1 cellular context compared by ENCODE assay signal in genomic region chr9:97387936-97388684, GRCh38.
TF ChIP-seq lines count a peak whose summit lies in the region.

No MANE protein-coding gene starts in this region.

TF ChIP-seq in HepG2, 621 proteins besides CTCF, POLR2A, EP300 and RAD21 (continued from another document and continues in another):
- TF ChIP-seq, protein P1, sequence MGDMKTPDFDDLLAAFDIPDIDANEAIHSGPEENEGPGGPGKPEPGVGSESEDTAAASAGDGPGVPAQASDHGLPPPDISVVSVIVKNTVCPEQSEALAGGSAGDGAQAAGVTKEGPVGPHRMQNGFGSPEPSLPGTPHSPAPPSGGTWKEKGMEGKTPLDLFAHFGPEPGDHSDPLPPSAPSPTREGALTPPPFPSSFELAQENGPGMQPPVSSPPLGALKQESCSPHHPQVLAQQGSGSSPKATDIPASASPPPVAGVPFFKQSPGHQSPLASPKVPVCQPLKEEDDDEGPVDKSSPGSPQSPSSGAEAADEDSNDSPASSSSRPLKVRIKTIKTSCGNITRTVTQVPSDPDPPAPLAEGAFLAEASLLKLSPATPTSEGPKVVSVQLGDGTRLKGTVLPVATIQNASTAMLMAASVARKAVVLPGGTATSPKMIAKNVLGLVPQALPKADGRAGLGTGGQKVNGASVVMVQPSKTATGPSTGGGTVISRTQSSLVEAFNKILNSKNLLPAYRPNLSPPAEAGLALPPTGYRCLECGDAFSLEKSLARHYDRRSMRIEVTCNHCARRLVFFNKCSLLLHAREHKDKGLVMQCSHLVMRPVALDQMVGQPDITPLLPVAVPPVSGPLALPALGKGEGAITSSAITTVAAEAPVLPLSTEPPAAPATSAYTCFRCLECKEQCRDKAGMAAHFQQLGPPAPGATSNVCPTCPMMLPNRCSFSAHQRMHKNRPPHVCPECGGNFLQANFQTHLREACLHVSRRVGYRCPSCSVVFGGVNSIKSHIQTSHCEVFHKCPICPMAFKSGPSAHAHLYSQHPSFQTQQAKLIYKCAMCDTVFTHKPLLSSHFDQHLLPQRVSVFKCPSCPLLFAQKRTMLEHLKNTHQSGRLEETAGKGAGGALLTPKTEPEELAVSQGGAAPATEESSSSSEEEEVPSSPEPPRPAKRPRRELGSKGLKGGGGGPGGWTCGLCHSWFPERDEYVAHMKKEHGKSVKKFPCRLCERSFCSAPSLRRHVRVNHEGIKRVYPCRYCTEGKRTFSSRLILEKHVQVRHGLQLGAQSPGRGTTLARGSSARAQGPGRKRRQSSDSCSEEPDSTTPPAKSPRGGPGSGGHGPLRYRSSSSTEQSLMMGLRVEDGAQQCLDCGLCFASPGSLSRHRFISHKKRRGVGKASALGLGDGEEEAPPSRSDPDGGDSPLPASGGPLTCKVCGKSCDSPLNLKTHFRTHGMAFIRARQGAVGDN (CRISPR knock-in tag; IDR thresholded peaks at IDR 0.05): peak; percentile 23; the same call in 1 of the 2 replicates
- TF ChIP-seq RFX5 (IDR thresholded peaks at IDR 0.05; ENCODE audit: low read depth, low read length) (no peak), PCBP1 (IDR thresholded peaks at IDR 0.05; ENCODE audit: borderline replicate concordance, low read depth, low read length) (0 out of 2 replicates have a peak, but pooled peaks have one; percentile 11), SATB2 (CRISPR knock-in tag; IDR thresholded peaks at IDR 0.05) (no peak), HNF4A (CRISPR knock-in tag; IDR thresholded peaks at IDR 0.05) (peak; percentile 42), FOXK2 (IDR thresholded peaks at IDR 0.05) (no peak), ZNF224 (CRISPR knock-in tag; IDR thresholded peaks at IDR 0.05) (no peak), KAT7 (CRISPR knock-in tag; IDR thresholded peaks at IDR 0.05; ENCODE audit: borderline replicate concordance) (no peak), ETV6 (CRISPR knock-in tag; conservative IDR thresholded peaks at IDR 0.05) (no peak), ZNF766 (CRISPR knock-in tag; IDR thresholded peaks at IDR 0.05; ENCODE audit: borderline replicate concordance) (no peak), NR2F6 (IDR thresholded peaks at IDR 0.05) (peak; percentile 18; the same call in 1 of the 2 replicates), NR2F6 (CRISPR knock-in tag; IDR thresholded peaks at IDR 0.05) (no peak), ELF3 (CRISPR knock-in tag; IDR thresholded peaks at IDR 0.05) (no peak), ZNF7 (CRISPR knock-in tag; IDR thresholded peaks at IDR 0.05) (no peak), EEA1 (CRISPR knock-in tag; IDR thresholded peaks at IDR 0.05; ENCODE audit: borderline replicate concordance) (no peak), POGZ (CRISPR knock-in tag; IDR thresholded peaks at IDR 0.05) (no peak), ATF7-NPFF (CRISPR knock-in tag; IDR thresholded peaks at IDR 0.05; ENCODE audit: low read depth) (no peak), ZNF639 (CRISPR knock-in tag; conservative IDR thresholded peaks at IDR 0.05) (no peak), CBFB (CRISPR knock-in tag; IDR thresholded peaks at IDR 0.05) (no peak), REPIN1 (CRISPR knock-in tag; IDR thresholded peaks at IDR 0.05; ENCODE audit: borderline replicate concordance, low read depth) (0 out of 2 replicates have a peak, but pooled peaks have one; percentile 15), ZNF788 (CRISPR knock-in tag; IDR thresholded peaks at IDR 0.05; ENCODE audit: borderline replicate concordance) (no peak), SP4 (CRISPR knock-in tag; IDR thresholded peaks at IDR 0.05) (no peak), MLLT10 (CRISPR knock-in tag; IDR thresholded peaks at IDR 0.05) (no peak), SOX6 (IDR thresholded peaks at IDR 0.05) (no peak), SOX6 (CRISPR knock-in tag; IDR thresholded peaks at IDR 0.05) (no peak), ZNF263 (CRISPR knock-in tag; IDR thresholded peaks at IDR 0.05) (peak; percentile 89), LCORL (IDR thresholded peaks at IDR 0.05) (no peak), LCORL (CRISPR knock-in tag; IDR thresholded peaks at IDR 0.05) (no peak), GATAD2A (CRISPR knock-in tag; IDR thresholded peaks at IDR 0.05) (peak; percentile 19; the same call in 1 of the 2 replicates), DNMT1 (CRISPR knock-in tag; IDR thresholded peaks at IDR 0.05) (0 out of 2 replicates have a peak, but pooled peaks have one; percentile 30), SKI (IDR thresholded peaks at IDR 0.05; ENCODE audit: partially characterized antibody) (no peak), RARA (CRISPR knock-in tag; IDR thresholded peaks at IDR 0.05) (0 out of 2 replicates have a peak, but pooled peaks have one; percentile 33), MLXIP (CRISPR knock-in tag; IDR thresholded peaks at IDR 0.05; ENCODE audit: borderline replicate concordance) (no peak), ZNF556 (CRISPR knock-in tag; IDR thresholded peaks at IDR 0.05; ENCODE audit: borderline replicate concordance) (no peak), HES4 (CRISPR knock-in tag; IDR thresholded peaks at IDR 0.05; ENCODE audit: borderline replicate concordance) (no peak), CEBPG (CRISPR knock-in tag; IDR thresholded peaks at IDR 0.05) (no peak), ZNF251 (CRISPR knock-in tag; IDR thresholded peaks at IDR 0.05) (no peak), ZNF574 (CRISPR knock-in tag; IDR thresholded peaks at IDR 0.05) (no peak; the same call in 1 of the 2 replicates), SOX13 (IDR thresholded peaks at IDR 0.05) (no peak), SOX13 (CRISPR knock-in tag; conservative IDR thresholded peaks at IDR 0.05 in 1 of 2, IDR thresholded peaks at IDR 0.05 in 1 of 2) (0 out of 4 replicates have a peak, but pooled peaks of 1 of the 2 experiments have one; percentile 25), ZNF629 (CRISPR knock-in tag; conservative IDR thresholded peaks at IDR 0.05) (peak; percentile 61; the same call in 1 of the 2 replicates), ZNF761 (CRISPR knock-in tag; conservative IDR thresholded peaks at IDR 0.05) (no peak), NCOR1 (IDR thresholded peaks at IDR 0.05; ENCODE audit: borderline replicate concordance, low read length) (no peak), TBX3 (IDR thresholded peaks at IDR 0.05; ENCODE audit: borderline replicate concordance) (no peak), TBP (CRISPR knock-in tag; IDR thresholded peaks at IDR 0.05) (no peak), MIXL1 (CRISPR knock-in tag; IDR thresholded peaks at IDR 0.05) (no peak), KLF13 (CRISPR knock-in tag; IDR thresholded peaks at IDR 0.05) (no peak), ZNF10 (CRISPR knock-in tag; IDR thresholded peaks at IDR 0.05; ENCODE audit: borderline replicate concordance, low read depth) (no peak), ZNF841 (CRISPR knock-in tag; IDR thresholded peaks at IDR 0.05; ENCODE audit: borderline replicate concordance) (no peak), KDM4B (CRISPR knock-in tag; IDR thresholded peaks at IDR 0.05) (no peak), RFXANK (CRISPR knock-in tag; IDR thresholded peaks at IDR 0.05) (no peak), ZNF138 (CRISPR knock-in tag; IDR thresholded peaks at IDR 0.05; ENCODE audit: low read depth) (no peak)
- TF ChIP-seq, protein P2, sequence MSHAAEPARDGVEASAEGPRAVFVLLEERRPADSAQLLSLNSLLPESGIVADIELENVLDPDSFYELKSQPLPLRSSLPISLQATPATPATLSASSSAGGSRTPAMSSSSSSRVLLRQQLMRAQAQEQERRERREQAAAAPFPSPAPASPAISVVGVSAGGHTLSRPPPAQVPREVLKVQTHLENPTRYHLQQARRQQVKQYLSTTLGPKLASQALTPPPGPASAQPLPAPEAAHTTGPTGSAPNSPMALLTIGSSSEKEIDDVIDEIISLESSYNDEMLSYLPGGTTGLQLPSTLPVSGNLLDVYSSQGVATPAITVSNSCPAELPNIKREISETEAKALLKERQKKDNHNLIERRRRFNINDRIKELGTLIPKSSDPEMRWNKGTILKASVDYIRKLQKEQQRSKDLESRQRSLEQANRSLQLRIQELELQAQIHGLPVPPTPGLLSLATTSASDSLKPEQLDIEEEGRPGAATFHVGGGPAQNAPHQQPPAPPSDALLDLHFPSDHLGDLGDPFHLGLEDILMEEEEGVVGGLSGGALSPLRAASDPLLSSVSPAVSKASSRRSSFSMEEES (CRISPR knock-in tag; IDR thresholded peaks at IDR 0.05): no peak
- TF ChIP-seq, protein P3, sequence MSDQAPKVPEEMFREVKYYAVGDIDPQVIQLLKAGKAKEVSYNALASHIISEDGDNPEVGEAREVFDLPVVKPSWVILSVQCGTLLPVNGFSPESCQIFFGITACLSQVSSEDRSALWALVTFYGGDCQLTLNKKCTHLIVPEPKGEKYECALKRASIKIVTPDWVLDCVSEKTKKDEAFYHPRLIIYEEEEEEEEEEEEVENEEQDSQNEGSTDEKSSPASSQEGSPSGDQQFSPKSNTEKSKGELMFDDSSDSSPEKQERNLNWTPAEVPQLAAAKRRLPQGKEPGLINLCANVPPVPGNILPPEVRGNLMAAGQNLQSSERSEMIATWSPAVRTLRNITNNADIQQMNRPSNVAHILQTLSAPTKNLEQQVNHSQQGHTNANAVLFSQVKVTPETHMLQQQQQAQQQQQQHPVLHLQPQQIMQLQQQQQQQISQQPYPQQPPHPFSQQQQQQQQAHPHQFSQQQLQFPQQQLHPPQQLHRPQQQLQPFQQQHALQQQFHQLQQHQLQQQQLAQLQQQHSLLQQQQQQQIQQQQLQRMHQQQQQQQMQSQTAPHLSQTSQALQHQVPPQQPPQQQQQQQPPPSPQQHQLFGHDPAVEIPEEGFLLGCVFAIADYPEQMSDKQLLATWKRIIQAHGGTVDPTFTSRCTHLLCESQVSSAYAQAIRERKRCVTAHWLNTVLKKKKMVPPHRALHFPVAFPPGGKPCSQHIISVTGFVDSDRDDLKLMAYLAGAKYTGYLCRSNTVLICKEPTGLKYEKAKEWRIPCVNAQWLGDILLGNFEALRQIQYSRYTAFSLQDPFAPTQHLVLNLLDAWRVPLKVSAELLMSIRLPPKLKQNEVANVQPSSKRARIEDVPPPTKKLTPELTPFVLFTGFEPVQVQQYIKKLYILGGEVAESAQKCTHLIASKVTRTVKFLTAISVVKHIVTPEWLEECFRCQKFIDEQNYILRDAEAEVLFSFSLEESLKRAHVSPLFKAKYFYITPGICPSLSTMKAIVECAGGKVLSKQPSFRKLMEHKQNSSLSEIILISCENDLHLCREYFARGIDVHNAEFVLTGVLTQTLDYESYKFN (CRISPR knock-in tag; conservative IDR thresholded peaks at IDR 0.05): peak; percentile 50; the same call in 1 of the 2 replicates
- TF ChIP-seq, protein P4, sequence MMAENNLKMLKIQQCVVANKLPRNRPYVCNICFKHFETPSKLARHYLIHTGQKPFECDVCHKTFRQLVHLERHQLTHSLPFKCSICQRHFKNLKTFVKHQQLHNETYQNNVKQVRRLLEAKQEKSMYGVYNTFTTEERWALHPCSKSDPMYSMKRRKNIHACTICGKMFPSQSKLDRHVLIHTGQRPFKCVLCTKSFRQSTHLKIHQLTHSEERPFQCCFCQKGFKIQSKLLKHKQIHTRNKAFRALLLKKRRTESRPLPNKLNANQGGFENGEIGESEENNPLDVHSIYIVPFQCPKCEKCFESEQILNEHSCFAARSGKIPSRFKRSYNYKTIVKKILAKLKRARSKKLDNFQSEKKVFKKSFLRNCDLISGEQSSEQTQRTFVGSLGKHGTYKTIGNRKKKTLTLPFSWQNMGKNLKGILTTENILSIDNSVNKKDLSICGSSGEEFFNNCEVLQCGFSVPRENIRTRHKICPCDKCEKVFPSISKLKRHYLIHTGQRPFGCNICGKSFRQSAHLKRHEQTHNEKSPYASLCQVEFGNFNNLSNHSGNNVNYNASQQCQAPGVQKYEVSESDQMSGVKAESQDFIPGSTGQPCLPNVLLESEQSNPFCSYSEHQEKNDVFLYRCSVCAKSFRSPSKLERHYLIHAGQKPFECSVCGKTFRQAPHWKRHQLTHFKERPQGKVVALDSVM (CRISPR knock-in tag; IDR thresholded peaks at IDR 0.05): no peak
